11 cellular contexts compared by ENCODE assay signal in genomic region chr10:127991543-127992255, GRCh38.
DNase-seq lines count a peak whose midpoint lies in the region; FAIRE-seq and TF ChIP-seq lines count a peak whose summit lies in the region.
"Had no signal": no experiment of that assay in that cellular context is flagged by ENCODE, and none has a peak within 500 bp of the region (broad histone marks: within the 10 kb centered on the region; RNA-seq: fewer than 3 reads in every experiment).

No MANE protein-coding gene starts in this region.

- intact Hi-C loops in activated CD4-positive, alpha-beta T cell treated with anti-CD3 and anti-CD28 coated beads, Interleukin-2, amount 10 ng/mL, durations not matched to agents 24 days and 14 days (cut with micrococcal nuclease), result loop anchor here (1.0 to 5.0 kb wide), 5 partner anchors 20 to 221 kb away; partner anchors contain the start of gene PTPRE
- intact Hi-C loops in thyroid gland (cut with DNase I), result no loop called here

- TF ChIP-seq CTCF in keratinocyte (optimal IDR thresholded peaks at IDR 0.05 in 1 of 3, IDR thresholded peaks at IDR 0.05 in 1 of 3, conservative IDR thresholded peaks at IDR 0.05 in 1 of 3; ENCODE audit: extremely low read depth in 1 of 3, insufficient read depth in 2 of 3, low read length in 3 of 3) (no peak), thyroid gland (IDR thresholded peaks at IDR 0.05) (no peak)

- H3K4me3 Mint-ChIP-seq in activated CD4-positive, alpha-beta T cell treated with anti-CD3 and anti-CD28 coated beads, Interleukin-2, amount 10 ng/mL, durations not matched to agents 24 days and 14 days, result peak overlapping the region; percentile 55
- peak overlapping the region; percentile 80 for H3K4me3 Mint-ChIP-seq in activated naive CD8-positive, alpha-beta T cell

- H3K4me1 ChIP-seq in keratinocyte (ENCODE audit: control insufficient read depth, extremely low read depth, insufficient read depth, low read length) (peaks cover 28% of the 10 kb centered on the region), thyroid gland (peaks cover 24 to 28% of the 10 kb centered on the region in 2 donors)

- peak overlapping the region; percentile 8 for H2AFZ ChIP-seq in keratinocyte (ENCODE audit: control insufficient read depth, low read length)

- no peak for TF ChIP-seq POLR2A in thyroid gland (IDR thresholded peaks at IDR 0.05)

- H3K9me1 ChIP-seq in keratinocyte (ENCODE audit: control insufficient read depth, extremely low read depth, insufficient read depth, low read length), result no peaks in the 10 kb centered on the region

- H3K9ac ChIP-seq in keratinocyte (ENCODE audit: control insufficient read depth, extremely low read depth, insufficient read depth, low read length), result no peak overlapping the region

- peak overlapping the region; percentile 53 for H3K4me2 ChIP-seq in keratinocyte (ENCODE audit: control insufficient read depth, extremely low read depth, insufficient read depth, low read depth, low read length)

- no peaks in the 10 kb centered on the region for H3K9me3 Mint-ChIP-seq in activated CD4-positive, alpha-beta T cell treated with anti-CD3 and anti-CD28 coated beads, Interleukin-2, amount 10 ng/mL, durations not matched to agents 24 days and 14 days
- H3K9me3 Mint-ChIP-seq in activated naive CD8-positive, alpha-beta T cell (ENCODE audit: low read depth), result no peaks in the 10 kb centered on the region

- DNase-seq in activated CD4-positive, alpha-beta T cell treated with anti-CD3 and anti-CD28 coated beads, Interleukin-2, amount 10 ng/mL, durations not matched to agents 24 days and 14 days, result no peak
- DNase-seq in activated CD4-positive, alpha-beta T cell treated with anti-CD3 and anti-CD28 coated beads for 1 hour, result no peak
- DNase-seq in keratinocyte (ENCODE audit: low read depth, low spot score), result no peak
- no peak for DNase-seq in thyroid gland
- DNase-seq in stimulated activated CD4-positive, alpha-beta T cell treated with anti-CD3 and anti-CD28 coated beads, Interleukin-4, amount 100 ng/mL, for 24 hours, result no peak
- DNase-seq in SW 1271 (lab: John Stamatoyannopoulos, UW), result no peak
- DNase-seq in NCI-H510A treated with DMSO at 0.1 percent for 48 hours (lab: John Stamatoyannopoulos, UW), result no peak
- DNase-seq: NCI-H187 had no signal

- peaks cover 37% of the 10 kb centered on the region for H3K4me1 Mint-ChIP-seq in activated CD4-positive, alpha-beta T cell treated with anti-CD3 and anti-CD28 coated beads, Interleukin-2, amount 10 ng/mL, durations not matched to agents 24 days and 14 days
- peaks cover 33% of the 10 kb centered on the region for H3K4me1 Mint-ChIP-seq in activated naive CD8-positive, alpha-beta T cell (ENCODE audit: low read depth)

- no peaks in the 10 kb centered on the region for H4K20me1 ChIP-seq in keratinocyte (ENCODE audit: control insufficient read depth, extremely low read depth, insufficient read depth, low read length)

- no peaks in the 10 kb centered on the region for H3K27me3 ChIP-seq in keratinocyte (ENCODE audit: control insufficient read depth, extremely low read depth, insufficient read depth, low read length)
- H3K27me3 ChIP-seq in thyroid gland, result no peaks in the 10 kb centered on the region
- H3K27me3 ChIP-seq: neutrophil had no signal

- WGBS in thyroid gland, 2 donors, result 73 to 80% methylated on average over 8 of the region's 8 CpGs

- no peaks in the 10 kb centered on the region for H3K36me3 Mint-ChIP-seq in activated CD4-positive, alpha-beta T cell treated with anti-CD3 and anti-CD28 coated beads, Interleukin-2, amount 10 ng/mL, durations not matched to agents 24 days and 14 days (ENCODE audit: low read depth)
- H3K36me3 Mint-ChIP-seq in activated naive CD8-positive, alpha-beta T cell, result no peaks in the 10 kb centered on the region

- H3K9me3 ChIP-seq in keratinocyte (ENCODE audit: control insufficient read depth, low read depth, low read length) (no peaks in the 10 kb centered on the region), thyroid gland (no peaks in the 10 kb centered on the region)
- H3K9me3 ChIP-seq: neutrophil had no signal

- peak overlapping the region; percentile 93 for H3K27ac Mint-ChIP-seq in activated CD4-positive, alpha-beta T cell treated with anti-CD3 and anti-CD28 coated beads, Interleukin-2, amount 10 ng/mL, durations not matched to agents 24 days and 14 days
- peak overlapping the region; percentile 95 for H3K27ac Mint-ChIP-seq in activated naive CD8-positive, alpha-beta T cell

- H3K4me3 ChIP-seq in keratinocyte (ENCODE audit: control insufficient read depth in 2 of 3, extremely low read depth in 1 of 3, insufficient read depth in 2 of 3, low read depth in 1 of 3, low read length in 3 of 3) (no peak overlapping the region), thyroid gland (replicated peaks in 1 of 3) (no peak overlapping the region)

- dilution Hi-C loops in keratinocyte (cut with MboI; ENCODE audit: extremely low pct_ligation_motif_present, low sequenced_read_pairs), result no loop called here

- H3K27ac ChIP-seq in keratinocyte (ENCODE audit: control insufficient read depth, insufficient read depth, low read length) (peak overlapping the region; percentile 26), thyroid gland (peak overlapping the region; percentile 3 to 89 (median 80))
- H3K27ac ChIP-seq: neutrophil had no signal

- H3K36me3 ChIP-seq in keratinocyte (ENCODE audit: control insufficient read depth in 2 of 2, extremely low read depth in 1 of 2, insufficient read depth in 2 of 2, low read length in 2 of 2) (no peaks in the 10 kb centered on the region), thyroid gland (no peaks in the 10 kb centered on the region)
- H3K36me3 ChIP-seq: neutrophil had no signal

- H3K27me3 Mint-ChIP-seq in activated CD4-positive, alpha-beta T cell treated with anti-CD3 and anti-CD28 coated beads, Interleukin-2, amount 10 ng/mL, durations not matched to agents 24 days and 14 days, result no peaks in the 10 kb centered on the region
- no peaks in the 10 kb centered on the region for H3K27me3 Mint-ChIP-seq in activated naive CD8-positive, alpha-beta T cell

- FAIRE-seq in keratinocyte (lab: Jason Lieb, UNC), result no peak
- FAIRE-seq: HTR-8/SVneo had no signal

- no peaks in the 10 kb centered on the region for H3K79me2 ChIP-seq in keratinocyte (ENCODE audit: control insufficient read depth, insufficient read depth, low read length)
